28 cellular contexts compared by ENCODE assay signal in genomic region chr2:3289526-3289925, GRCh38.
DNase-seq lines count a peak whose midpoint lies in the region; ATAC-seq lines count a peak whose summit lies in the region.
"Had no signal": no experiment of that assay in that cellular context is flagged by ENCODE, and none has a peak within 500 bp of the region (broad histone marks: within the 10 kb centered on the region; RNA-seq: fewer than 3 reads in every experiment).

No MANE protein-coding gene starts in this region.

- H2AK5ac ChIP-seq in neuronal stem cell (ENCODE audit: low read depth, low read length) = no peak overlapping the region

- no peak overlapping the region for H3K23ac ChIP-seq in neuronal stem cell (ENCODE audit: low read depth, low read length, poor library complexity)

- H3K36me3 ChIP-seq in neuronal stem cell (replicated peaks in 1 of 2; ENCODE audit: control insufficient read depth in 2 of 2, insufficient read depth in 2 of 2, low read length in 2 of 2) = peaks cover 0 to 1% of the 10 kb centered on the region in 2 donors
- H3K36me3 ChIP-seq: ascending aorta, HAP-1, vagina had no signal

- H3K27me3 ChIP-seq in neuronal stem cell (ENCODE audit: control insufficient read depth in 3 of 3, insufficient read depth in 3 of 3, low read depth in 1 of 3, low read length in 3 of 3) = no peaks in the 10 kb centered on the region
- H3K27me3 ChIP-seq: ascending aorta, vagina had no signal

- no peak for ATAC-seq in left ventricle myocardium superior
- no peak for ATAC-seq in left cardiac atrium
- no peak for ATAC-seq in HG03175 (IDR thresholded peaks at IDR 0.05; ENCODE audit: unreplicated experiment)
- ATAC-seq: activated CD4-positive, CD25-positive, alpha-beta regulatory T cell treated with anti-CD3 and anti-CD28 coated beads, Interleukin-2, amount 50 U/mL, for 24 hours; naive thymus-derived CD4-positive, alpha-beta T cell; right cardiac atrium had no signal

- no peak overlapping the region for H2BK12ac ChIP-seq in neuronal stem cell (ENCODE audit: low read length)

- H3K79me1 ChIP-seq in neuronal stem cell (ENCODE audit: low read depth, low read length) = peaks cover 3% of the 10 kb centered on the region

- H2BK15ac ChIP-seq in neuronal stem cell (ENCODE audit: low read length) = no peak overlapping the region

- H3K18ac ChIP-seq in neuronal stem cell (ENCODE audit: low read length) = peak overlapping the region; percentile 83

- H3K27ac ChIP-seq in cingulate gyrus (ENCODE audit: low read depth, low read length) (peak overlapping the region; percentile 81), neuronal stem cell (replicated peaks; ENCODE audit: low read length) (no peak overlapping the region)
- H3K27ac ChIP-seq: ascending aorta, parathyroid adenoma, vagina had no signal

- peak overlapping the region; percentile 39 for H3K9ac ChIP-seq in neuronal stem cell (ENCODE audit: low read depth, low read length, poor library complexity)
- H3K9ac ChIP-seq: parathyroid adenoma had no signal

- H2BK120ac ChIP-seq in neuronal stem cell (ENCODE audit: low read depth, low read length) = no peak overlapping the region

- H3K4ac ChIP-seq in neuronal stem cell (ENCODE audit: low read length) = no peak overlapping the region

- no peak overlapping the region for H4K8ac ChIP-seq in neuronal stem cell (ENCODE audit: low read depth, low read length)

- H3K14ac ChIP-seq in neuronal stem cell (ENCODE audit: low read length) = no peak overlapping the region

- no peak overlapping the region for H3K4me2 ChIP-seq in neuronal stem cell (ENCODE audit: insufficient read depth, low read length, poor library complexity, severe bottlenecking)

- DNase-seq in left ventricle myocardium superior = peak; percentile 10
- no peak for DNase-seq in left cardiac atrium
- no peak for DNase-seq in neuronal stem cell (ENCODE audit: low spot score)
- DNase-seq in HuH-7 (ENCODE audit: low spot score) = no peak
- DNase-seq in A172 (ENCODE audit: low spot score) = no peak
- no peak for DNase-seq in stimulated activated CD4-positive, alpha-beta T cell treated with anti-CD3 and anti-CD28 coated beads, Interleukin-2, amount 100 ng/mL, for 48 hours
- DNase-seq: activated CD4-positive, alpha-beta memory T cell treated with anti-CD3 and anti-CD28 coated beads for 36 hours; activated CD8-positive, alpha-beta memory T cell treated with anti-CD3 and anti-CD28 coated beads, Interleukin-2, amount 50 U/mL, for 48 hours; activated naive CD8-positive, alpha-beta T cell treated with anti-CD3 and anti-CD28 coated beads for 36 hours; Caco-2; DMS79; GDM1; midbrain; naive thymus-derived CD4-positive, alpha-beta T cell; NCI-H1048; NCI-H187; stimulated activated CD4-positive, alpha-beta T cell treated with anti-CD3 and anti-CD28 coated beads, Interleukin-12 subunit alpha, Interleukin-12 subunit beta, amount 100 ng/mL, for 4 hours; stimulated activated CD4-positive, alpha-beta T cell treated with anti-CD3 and anti-CD28 coated beads, Interleukin-4, amount 100 ng/mL, for 4 hours; stimulated activated naive CD4-positive, alpha-beta T cell treated with Interleukin-2 at 50 U/mL for 16 hours; T-helper 1 cell had no signal

- no peak overlapping the region for H3K4me3 ChIP-seq in neuronal stem cell (ENCODE audit: low read length in 2 of 2)
- H3K4me3 ChIP-seq: ascending aorta, HAP-1, vagina had no signal

- intact Hi-C loops in left ventricle myocardium superior (cut with micrococcal nuclease) = no loop called here
- intact Hi-C loops in left cardiac atrium (cut with DNase I) = no loop called here

- peaks cover 0 to 4% of the 10 kb centered on the region in 2 donors for H3K4me1 ChIP-seq in neuronal stem cell (ENCODE audit: control insufficient read depth in 2 of 2, insufficient read depth in 1 of 2, low read depth in 1 of 2, low read length in 2 of 2)
- H3K4me1 ChIP-seq: ascending aorta, Caco-2, vagina had no signal

- H3K9me3 ChIP-seq in neuronal stem cell (replicated peaks in 1 of 2; ENCODE audit: control insufficient read depth in 2 of 2, insufficient read depth in 1 of 2, low read depth in 1 of 2, low read length in 2 of 2) = peaks cover 2 to 13% of the 10 kb centered on the region in 2 donors
- H3K9me3 ChIP-seq: ascending aorta, Caco-2, HAP-1, vagina had no signal

- H2BK5ac ChIP-seq in neuronal stem cell (ENCODE audit: low read length) = no peak overlapping the region

- H2AFZ ChIP-seq in neuronal stem cell (ENCODE audit: low read length) = no peak overlapping the region
- H2AFZ ChIP-seq: parathyroid adenoma had no signal

- no CpG with 5 or more reads among the region's 15 CpGs for WGBS in neuronal stem cell (ENCODE audit: extremely low coverage in 2 of 2, insufficient read length in 2 of 2, insufficient replicate concordance in 1 of 2), 2 donors

- no peak overlapping the region for H4K91ac ChIP-seq in neuronal stem cell (ENCODE audit: low read depth, low read length, poor library complexity)
